In genomic region chr7:120920588-120920987, GRCh38 we compare ENCODE assay signal across 14 cellular contexts.
"Had no signal": no experiment of that assay in that cellular context is flagged by ENCODE, and none has a peak within 500 bp of the region (broad histone marks: within the 10 kb centered on the region; RNA-seq: fewer than 3 reads in every experiment).

No MANE protein-coding gene starts in this region.

- H3K9me3 ChIP-seq: body of pancreas, lower lobe of right lung, neutrophil had no signal

- H3K27me3 ChIP-seq: body of pancreas, neutrophil had no signal

- DNase-seq: activated naive CD4-positive, alpha-beta T cell treated with anti-CD3 and anti-CD28 coated beads, Interleukin-2, amount 10 ng/mL, durations not matched to agents 7 days and 5 days; body of pancreas; central memory CD4-positive, alpha-beta T cell; effector CD4-positive, alpha-beta T cell; foreskin melanocyte; head of caudate nucleus; left cardiac atrium; lower lobe of right lung; midbrain; naive thymus-derived CD4-positive, alpha-beta T cell; right cardiac atrium; trophoblast cell had no signal

- H3K36me3 ChIP-seq: lower lobe of right lung, neutrophil had no signal

- H3K4me1 ChIP-seq: body of pancreas, lower lobe of right lung had no signal

- H3K4me3 ChIP-seq: body of pancreas, coronary artery, lower lobe of right lung had no signal

- H3K27ac ChIP-seq: body of pancreas, coronary artery, lower lobe of right lung, neutrophil had no signal
